8 cellular contexts compared by ENCODE assay signal in genomic region chr10:75407716-75408511, GRCh38. TPM values are rescaled to one million over a fixed set of nuclear protein-coding genes. Genes with fewer than 3 reads are reported as not detected.
A peak's percentile ranks its signal among the peaks of the same experiment; 100 is the strongest.
DNase-seq lines count a peak whose midpoint lies in the region; ATAC-seq, FAIRE-seq and TF ChIP-seq lines count a peak whose summit lies in the region.

No MANE protein-coding gene starts in this region.

- H3K27ac ChIP-seq in A549 = peak overlapping the region; percentile 85 to 98; a peak in 5 of 6 replicates
- H3K27ac ChIP-seq in HUES6 (ENCODE audit: low read depth, low read length) = no peak overlapping the region
- H3K27ac ChIP-seq in coronary artery = peak overlapping the region; percentile 67 to 88
- H3K27ac ChIP-seq in mesendoderm (ENCODE audit: low read depth, low read length) = no peak overlapping the region

- H4K8ac ChIP-seq in mesendoderm (ENCODE audit: low read depth, low read length) = no peak overlapping the region

- no peak overlapping the region for H3K18ac ChIP-seq in mesendoderm (ENCODE audit: low read length)

- no peak overlapping the region for H2BK15ac ChIP-seq in mesendoderm (replicated peaks; ENCODE audit: low read depth)

- no peak overlapping the region for H3K4ac ChIP-seq in mesendoderm (ENCODE audit: low read depth, low read length)

- TF ChIP-seq CTCF in A549 (IDR thresholded peaks at IDR 0.05) (no peak), coronary artery (IDR thresholded peaks at IDR 0.05) (no peak)

- no peak overlapping the region for H4K5ac ChIP-seq in mesendoderm (ENCODE audit: low read length)

- H3K23ac ChIP-seq in mesendoderm (ENCODE audit: low read length) = no peak overlapping the region

- H2BK5ac ChIP-seq in mesendoderm (ENCODE audit: low read length) = no peak overlapping the region

- no peak for FAIRE-seq in A549 (lab: Jason Lieb, UNC)

- no peaks in the 10 kb centered on the region for H3K9me3 ChIP-seq in A549
- no peaks in the 10 kb centered on the region for H3K9me3 ChIP-seq in HUES6 (ENCODE audit: control insufficient read depth, insufficient read depth, low read depth, low read length)

- no peak overlapping the region for H2BK120ac ChIP-seq in mesendoderm (ENCODE audit: low read depth, low read length)

- H3K4me2 ChIP-seq in A549 = peak overlapping the region; percentile 99
- peak overlapping the region; percentile 44 for H3K4me2 ChIP-seq in mesendoderm (ENCODE audit: low read length)

- TF ChIP-seq RAD21 in A549 (conservative IDR thresholded peaks at IDR 0.05 in 1 of 2, IDR thresholded peaks at IDR 0.05 in 1 of 2) = 0 out of 5 replicates have a peak, but pooled peaks of 1 of the 2 experiments have one; percentile 37

- POLR2A ChIA-PET in A549 (lab: Yijun Ruan, JAX) = no interaction called here

- peak overlapping the region; percentile 78 for H3K4me3 ChIP-seq in A549
- peak overlapping the region; percentile 80 for H3K4me3 ChIP-seq in HUES6 (ENCODE audit: low read depth, low read length)
- H3K4me3 ChIP-seq in coronary artery = peak overlapping the region; percentile 71
- no peak overlapping the region for H3K4me3 ChIP-seq in mesendoderm (ENCODE audit: low read length)

- H3K4me1 ChIP-seq in A549 (peaks cover 9% of the 10 kb centered on the region), HUES6 (ENCODE audit: control insufficient read depth, insufficient read depth, low read length) (peaks cover 48% of the 10 kb centered on the region), mesendoderm (ENCODE audit: control insufficient read depth, low read depth, low read length) (peaks cover 3% of the 10 kb centered on the region)

- ATAC-seq in A549 (no peak), GM18907 (IDR thresholded peaks at IDR 0.05; ENCODE audit: unreplicated experiment) (no peak), GM21717 (IDR thresholded peaks at IDR 0.05; ENCODE audit: unreplicated experiment) (no peak)

- no peaks in the 10 kb centered on the region for H3K79me2 ChIP-seq in mesendoderm (ENCODE audit: control insufficient read depth, insufficient read depth, low read length)

- H3K56ac ChIP-seq in mesendoderm (ENCODE audit: low read length) = peak overlapping the region; percentile 56

- H3K36me3 ChIP-seq in HUES6 (ENCODE audit: control insufficient read depth, insufficient read depth, low read length) (no peaks in the 10 kb centered on the region), mesendoderm (ENCODE audit: control insufficient read depth, insufficient read depth, low read length) (no peaks in the 10 kb centered on the region)

- WGBS in A549 (ENCODE audit: missing lambda C conversion rate) = 63% methylated on average over 58 of the region's 68 CpGs
- no CpG with 5 or more reads among the region's 68 CpGs for WGBS in mesendoderm (ENCODE audit: extremely low coverage, insufficient coverage, low lambda C conversion rate)

- H3K79me1 ChIP-seq in mesendoderm (ENCODE audit: low read length) = no peaks in the 10 kb centered on the region

- peak overlapping the region; percentile 13 for H3K9ac ChIP-seq in HUES6 (ENCODE audit: low read length)
- no peak overlapping the region for H3K9ac ChIP-seq in mesendoderm (ENCODE audit: low read length)

- H3K27me3 ChIP-seq in HUES6 (ENCODE audit: control insufficient read depth, insufficient read depth, low read length) = peaks cover 99% of the 10 kb centered on the region
- peaks cover 59% of the 10 kb centered on the region for H3K27me3 ChIP-seq in mesendoderm (ENCODE audit: insufficient read depth, low read length, poor library complexity)

- DNase-seq in A549 (ENCODE audit: low read depth in 1 of 2, low spot score in 1 of 2) (no peak), coronary artery (ENCODE audit: low spot score) (no peak), mesendoderm (peak; percentile 48), NCI-H1930 (lab: John Stamatoyannopoulos, UW) (no peak), NK-92 (lab: John Stamatoyannopoulos, UW; ENCODE audit: unreplicated experiment) (no peak)

- no peak overlapping the region for H2AK5ac ChIP-seq in mesendoderm (ENCODE audit: low read length)

- no peak for TF ChIP-seq EP300 in A549 (IDR thresholded peaks at IDR 0.05)

- no peak for TF ChIP-seq POLR2A in A549 (IDR thresholded peaks at IDR 0.05; ENCODE audit: low read length)

- CTCF ChIA-PET in A549 (lab: Yijun Ruan, JAX) = no interaction called here

TF ChIP-seq in A549, 52 proteins besides CTCF, POLR2A, EP300 and RAD21:
- TF ChIP-seq E2F6 (IDR thresholded peaks at IDR 0.05; ENCODE audit: borderline replicate concordance, low read depth) = no peak
- TF ChIP-seq HEYL (CRISPR knock-in tag; IDR thresholded peaks at IDR 0.05) = no peak
- TF ChIP-seq RCOR1 (IDR thresholded peaks at IDR 0.05; ENCODE audit: low read depth, low read length) = no peak
- no peak for TF ChIP-seq CHD2 (IDR thresholded peaks at IDR 0.05; ENCODE audit: low read length, partially characterized antibody)

RNA-seq across cellular contexts. Expression of gene ZNF503, which starts 6.3 kb away (rescaled TPM):
- polyA plus RNA-seq in A549 (2011; rRNA removed) (0.54 and 0.71 TPM in 2 replicates), A549 (2017; fragmentation: RNase III; extraction: RNeasy Plus Mini Kit Qiagen cat#74134 plus additional on column Dnase treatment) (9.5 to 13.1 TPM (median 12.8 TPM) in 3 replicates)
- polyA plus RNA-seq in A549 (2012; cell fraction: cytosol; rRNA removed) = 1.6 and 2.3 TPM in 2 replicates
- 5.2 and 8.3 TPM in 2 replicates for polyA plus RNA-seq in A549 (2012; cell fraction: nucleus; rRNA removed)
- polyA minus RNA-seq in A549 (2011; rRNA and poly(A)+ RNA removed) = 0.33 and 0.49 TPM in 2 replicates
- polyA plus RNA-seq in mesendoderm (2013, experiment 1 of 2) = 1.4 TPM
- polyA plus RNA-seq in mesendoderm (2013, experiment 2 of 2) = 1.3 TPM

RNA-seq across cellular contexts. Expression of gene LRMDA, which starts 23.5 kb away (rescaled TPM):
- polyA plus RNA-seq in A549 (2011; rRNA removed) (5.2 and 5.6 TPM in 2 replicates), A549 (2017; fragmentation: RNase III; extraction: RNeasy Plus Mini Kit Qiagen cat#74134 plus additional on column Dnase treatment) (4.1 to 5.1 TPM (median 4.6 TPM) in 3 replicates)
- 0.73 and 1.4 TPM in 2 replicates for polyA plus RNA-seq in A549 (2012; cell fraction: cytosol; rRNA removed)
- 0.89 and 1.5 TPM in 2 replicates for polyA plus RNA-seq in A549 (2012; cell fraction: nucleus; rRNA removed)
- 8.2 and 14.0 TPM in 2 replicates for polyA minus RNA-seq in A549 (2011; rRNA and poly(A)+ RNA removed)
- 0.17 TPM for polyA plus RNA-seq in mesendoderm (2013, experiment 1 of 2)
- 0.69 TPM for polyA plus RNA-seq in mesendoderm (2013, experiment 2 of 2)

Comparison
In these comparisons a context has a peak if more than half of its experiments do, and no peak if none do; other contexts are left out.
1. H3K27ac ChIP-seq: peak in A549 (2 of 2) and coronary artery (2 of 2); none in HUES6 (single experiment) and mesendoderm (single experiment).